ENCODE assay signal across 10 cellular contexts in genomic region chr19:12141405-12141736, GRCh38. TPM values are rescaled to one million over a fixed set of nuclear protein-coding genes. Genes with fewer than 3 reads are reported as not detected.
A peak's percentile ranks its signal among the peaks of the same experiment; 100 is the strongest.
DNase-seq lines count a peak whose midpoint lies in the region; ATAC-seq and TF ChIP-seq lines count a peak whose summit lies in the region.
"Had no signal": no experiment of that assay in that cellular context is flagged by ENCODE, and none has a peak within 500 bp of the region (broad histone marks: within the 10 kb centered on the region; RNA-seq: fewer than 3 reads in every experiment).

No MANE protein-coding gene starts in this region.

- H2AFZ ChIP-seq in PC-3 (ENCODE audit: low read length) (peak overlapping the region; percentile 23; the same call in 1 of the 2 replicates), neural progenitor cell (replicated peaks) (no peak overlapping the region)

- peaks cover 36% of the 10 kb centered on the region for H3K36me3 Mint-ChIP-seq in activated CD4-positive, alpha-beta T cell treated with anti-CD3 and anti-CD28 coated beads, Interleukin-2, amount 10 ng/mL, durations not matched to agents 7 days and 5 days (ENCODE audit: low read depth)
- peaks cover 15% of the 10 kb centered on the region for H3K36me3 Mint-ChIP-seq in central memory CD8-positive, alpha-beta T cell (ENCODE audit: insufficient read depth)
- H3K36me3 Mint-ChIP-seq in neural progenitor cell: peaks cover 69% of the 10 kb centered on the region

- peaks cover 20% of the 10 kb centered on the region for H3K9me3 Mint-ChIP-seq in activated CD4-positive, alpha-beta T cell treated with anti-CD3 and anti-CD28 coated beads, Interleukin-2, amount 10 ng/mL, durations not matched to agents 7 days and 5 days
- peaks cover 7% of the 10 kb centered on the region for H3K9me3 Mint-ChIP-seq in central memory CD8-positive, alpha-beta T cell
- peaks cover 67% of the 10 kb centered on the region for H3K9me3 Mint-ChIP-seq in neural progenitor cell

- intact Hi-C loops in PC-3 (cut with micrococcal nuclease): loop anchor here (1.0 kb wide), 6 partner anchors 82 to 344 kb away; partner anchors contain the start of gene ZNF442

- no TSS peak for BruUV-seq in PC-3 (replicated peaks; lab: Mats Ljungman, UMichigan)

- H3K4me3 ChIP-seq in PC-3 (ENCODE audit: low read length): no peak overlapping the region
- no peak overlapping the region for H3K4me3 ChIP-seq in neural progenitor cell

- H3K27ac ChIP-seq in PC-3 (ENCODE audit: low read length) (no peak overlapping the region), neural progenitor cell (no peak overlapping the region)

- no peak for ATAC-seq in PC-3
- ATAC-seq in central memory CD8-positive, alpha-beta T cell (replicated peaks; ENCODE audit: extremely low read depth, poor library complexity, severe bottlenecking): no peak

- no peaks in the 10 kb centered on the region for H3K9me2 ChIP-seq in PC-3 (replicated peaks; ENCODE audit: low read length)

- H3K9ac ChIP-seq in PC-3 (ENCODE audit: low read length): no peak overlapping the region
- H3K9ac ChIP-seq in neural progenitor cell: no peak overlapping the region

- H3K4me1 ChIP-seq in PC-3 (ENCODE audit: insufficient read depth, low read length) (peaks cover 14% of the 10 kb centered on the region), neural progenitor cell (peaks cover 5% of the 10 kb centered on the region)
- H3K4me1 ChIP-seq: uterus had no signal

- no peaks in the 10 kb centered on the region for H3K27me3 Mint-ChIP-seq in activated CD4-positive, alpha-beta T cell treated with anti-CD3 and anti-CD28 coated beads, Interleukin-2, amount 10 ng/mL, durations not matched to agents 7 days and 5 days
- H3K27me3 Mint-ChIP-seq in central memory CD8-positive, alpha-beta T cell: no peaks in the 10 kb centered on the region
- H3K27me3 Mint-ChIP-seq in neural progenitor cell (ENCODE audit: insufficient read depth, low read depth): peaks cover 20% of the 10 kb centered on the region

- CTCF ChIA-PET in activated CD4-positive, alpha-beta T cell treated with anti-CD3 and anti-CD28 coated beads, Interleukin-2, amount 10 ng/mL, durations not matched to agents 7 days and 5 days (lab: Charles Lee): interaction anchor here (0.5 to 2.5 kb wide), 10 partner anchors 14 to 363 kb away, joined by 4 to 20 read pairs (median 8); partner anchors contain the start of genes ZNF136, ZNF625 and ZNF700
- CTCF ChIA-PET in PC-3 (lab: Charles Lee): interaction anchor here (0.6 to 2.1 kb wide), 7 partner anchors 50 to 403 kb away, joined by 3 to 39 read pairs (median 8); partner anchors contain the start of genes ZNF491 and ZNF700

- peaks cover 38% of the 10 kb centered on the region for H3K4me1 Mint-ChIP-seq in activated CD4-positive, alpha-beta T cell treated with anti-CD3 and anti-CD28 coated beads, Interleukin-2, amount 10 ng/mL, durations not matched to agents 7 days and 5 days
- H3K4me1 Mint-ChIP-seq in central memory CD8-positive, alpha-beta T cell: peaks cover 35% of the 10 kb centered on the region
- peaks cover 21% of the 10 kb centered on the region for H3K4me1 Mint-ChIP-seq in neural progenitor cell

- peaks cover 18% of the 10 kb centered on the region for H3K9me3 ChIP-seq in PC-3 (ENCODE audit: low read length)
- H3K9me3 ChIP-seq in neural progenitor cell (ENCODE audit: low read depth): peaks cover 7% of the 10 kb centered on the region
- H3K9me3 ChIP-seq: uterus had no signal

- H3K27me3 ChIP-seq in PC-3 (ENCODE audit: low read length) (no peaks in the 10 kb centered on the region), neural progenitor cell (no peaks in the 10 kb centered on the region)
- H3K27me3 ChIP-seq: uterus had no signal

- POLR2A ChIA-PET in activated CD4-positive, alpha-beta T cell treated with anti-CD3 and anti-CD28 coated beads, Interleukin-2, amount 10 ng/mL, durations not matched to agents 7 days and 5 days (lab: Charles Lee): no interaction called here
- POLR2A ChIA-PET in PC-3 (lab: Charles Lee; ENCODE audit: unreplicated experiment): no interaction called here

- peak overlapping the region; percentile 46 for H3K27ac Mint-ChIP-seq in activated CD4-positive, alpha-beta T cell treated with anti-CD3 and anti-CD28 coated beads, Interleukin-2, amount 10 ng/mL, durations not matched to agents 7 days and 5 days
- H3K27ac Mint-ChIP-seq in central memory CD8-positive, alpha-beta T cell (ENCODE audit: low read depth): peak overlapping the region; percentile 56
- no peak overlapping the region for H3K27ac Mint-ChIP-seq in neural progenitor cell

- H4K20me1 ChIP-seq in PC-3 (ENCODE audit: low read length) (no peaks in the 10 kb centered on the region), neural progenitor cell (ENCODE audit: low read depth) (no peaks in the 10 kb centered on the region)

- no peaks in the 10 kb centered on the region for H3F3A ChIP-seq in PC-3 (ENCODE audit: low read length, unreplicated experiment)
- H3F3A ChIP-seq in neural progenitor cell (ENCODE audit: low read depth): peaks cover 36% of the 10 kb centered on the region

- no peak for TF ChIP-seq CTCF in PC-3 (conservative IDR thresholded peaks at IDR 0.05; ENCODE audit: low read depth, low read length)
- TF ChIP-seq CTCF in neural progenitor cell (IDR thresholded peaks at IDR 0.05): no peak

- H3K4me3 Mint-ChIP-seq in activated CD4-positive, alpha-beta T cell treated with anti-CD3 and anti-CD28 coated beads, Interleukin-2, amount 10 ng/mL, durations not matched to agents 7 days and 5 days: peak overlapping the region; percentile 88
- peak overlapping the region; percentile 85 for H3K4me3 Mint-ChIP-seq in central memory CD8-positive, alpha-beta T cell
- peak overlapping the region; percentile 94 for H3K4me3 Mint-ChIP-seq in neural progenitor cell

- H3K36me3 ChIP-seq in PC-3 (ENCODE audit: low read depth, low read length) (peaks cover 48% of the 10 kb centered on the region), neural progenitor cell (peaks cover 38% of the 10 kb centered on the region)
- H3K36me3 ChIP-seq: uterus had no signal

- peaks cover 29% of the 10 kb centered on the region for H3K79me2 ChIP-seq in PC-3 (ENCODE audit: low read length)
- peaks cover 37% of the 10 kb centered on the region for H3K79me2 ChIP-seq in neural progenitor cell (ENCODE audit: low read depth)

- DNase-seq in activated CD4-positive, alpha-beta T cell treated with anti-CD3 and anti-CD28 coated beads, Interleukin-2, amount 10 ng/mL, durations not matched to agents 7 days and 5 days: no peak
- no peak for DNase-seq in activated CD4-positive, alpha-beta T cell treated with anti-CD3 and anti-CD28 coated beads for 48 hours
- DNase-seq in PC-3 (no peak), neural progenitor cell (ENCODE audit: low spot score) (no peak), HK-2 (ENCODE audit: unreplicated experiment) (no peak), NCI-H1092 treated with DMSO at 0.1 percent for 48 hours (lab: John Stamatoyannopoulos, UW) (no peak), HUDEP-2 (lab: John Stamatoyannopoulos, UW; ENCODE audit: unreplicated experiment in 76 of 76) (no peak)
- DNase-seq in central memory CD8-positive, alpha-beta T cell (ENCODE audit: low spot score in 2 of 2): no peak

- H3K4me2 ChIP-seq in PC-3 (ENCODE audit: low read length) (no peak overlapping the region), neural progenitor cell (no peak overlapping the region)

RNA-seq across cellular contexts. Expression of gene ZNF20, which starts 1.2 kb away (rescaled TPM):
- 1 to 10 TPM; 3.7 to 4.2 TPM for total RNA-seq in activated CD4-positive, alpha-beta T cell treated with anti-CD3 and anti-CD28 coated beads, Interleukin-2, amount 10 ng/mL, durations not matched to agents 7 days and 5 days
- 3.9 and 5.6 TPM in 2 replicates for total RNA-seq in PC-3 (2014; rRNA removed)
- 27.9 and 29.4 TPM in 2 replicates for total RNA-seq in neural progenitor cell (ENCODE audit: low replicate concordance)

RNA-seq across cellular contexts. Expression of gene ZNF625, which starts 15.2 kb away (rescaled TPM):
- total RNA-seq in activated CD4-positive, alpha-beta T cell treated with anti-CD3 and anti-CD28 coated beads, Interleukin-2, amount 10 ng/mL, durations not matched to agents 7 days and 5 days: 1 to 10 TPM; 6.1 to 6.7 TPM
- total RNA-seq in PC-3 (2014; rRNA removed): 2.5 and 7.7 TPM in 2 replicates
- 39.8 and 42.9 TPM in 2 replicates for total RNA-seq in neural progenitor cell (ENCODE audit: low replicate concordance)
- total RNA-seq: HT-29 had no signal

RNA-seq across cellular contexts. Expression of gene ZNF136, which starts 21.5 kb away (rescaled TPM):
- 10 to 100 TPM; 14.5 to 17.4 TPM for total RNA-seq in activated CD4-positive, alpha-beta T cell treated with anti-CD3 and anti-CD28 coated beads, Interleukin-2, amount 10 ng/mL, durations not matched to agents 7 days and 5 days
- total RNA-seq in PC-3 (2014; rRNA removed) (7.9 and 8.7 TPM in 2 replicates), neural progenitor cell (ENCODE audit: low replicate concordance) (16.7 and 17.8 TPM in 2 replicates)
